In the genomic region with DNA sequence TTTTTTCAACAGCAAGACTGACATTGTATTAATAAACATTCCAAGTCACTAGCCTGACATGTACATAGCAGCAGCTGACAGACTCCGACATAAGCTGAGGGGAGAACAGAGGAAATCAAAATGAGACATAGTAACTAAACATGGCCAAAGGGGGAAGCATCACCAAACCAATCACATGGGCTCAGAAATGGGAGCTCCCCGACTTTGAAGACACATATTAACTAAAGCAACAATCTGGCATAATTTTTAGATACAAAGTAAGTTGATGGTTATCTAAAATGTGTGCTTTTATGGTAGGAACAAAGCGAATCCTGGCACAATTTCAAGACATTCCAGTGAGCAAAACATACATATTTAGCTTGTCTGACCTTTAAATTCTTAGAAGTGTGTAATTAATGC, we compare ENCODE assay signal across 15 cellular contexts.
DNase-seq lines count a peak whose midpoint lies in the region; ATAC-seq, FAIRE-seq and TF ChIP-seq lines count a peak whose summit lies in the region.
"Had no signal": no experiment of that assay in that cellular context is flagged by ENCODE, and none has a peak within 500 bp of the region (broad histone marks: within the 10 kb centered on the region; RNA-seq: fewer than 3 reads in every experiment).

No MANE protein-coding gene starts in this region.

- DNase-seq in astrocyte (ENCODE audit: low read depth) (peak; percentile 76), foreskin melanocyte (peak; percentile 37), NCI-H748 (lab: John Stamatoyannopoulos, UW; ENCODE audit: unreplicated experiment) (no peak), kidney glomerular epithelial cell (lab: John Stamatoyannopoulos, UW) (no peak)
- DNase-seq: effector CD8-positive, alpha-beta T cell; H7; NCI-H1436 treated with DMSO at 0.1 percent for 48 hours; NCI-H510A treated with DMSO at 0.1 percent for 48 hours; small intestine had no signal

- H3K4me1 Mint-ChIP-seq in astrocyte (ENCODE audit: low read depth, unreplicated experiment), result peaks cover 19% of the 10 kb centered on the region

- H3K9me3 ChIP-seq in astrocyte (ENCODE audit: insufficient read depth, low read depth, low read length) (no peaks in the 10 kb centered on the region), parathyroid adenoma (ENCODE audit: control insufficient read depth, low read length) (no peaks in the 10 kb centered on the region)
- H3K9me3 ChIP-seq: BLaER1 treated with 17β-estradiol and CSF1 and Interleukin-3, amounts not matched to agents 10 nM and 100 nM had no signal

- no peak overlapping the region for H3K27ac Mint-ChIP-seq in astrocyte (ENCODE audit: unreplicated experiment)
- H3K27ac Mint-ChIP-seq: activated naive CD8-positive, alpha-beta T cell had no signal

- no peak overlapping the region for H3K9ac ChIP-seq in astrocyte (ENCODE audit: low read length)
- no peak overlapping the region for H3K9ac ChIP-seq in parathyroid adenoma
- H3K9ac ChIP-seq: BLaER1 treated with 17β-estradiol and CSF1 and Interleukin-3, amounts not matched to agents 10 nM and 100 nM had no signal

- H3K9me3 Mint-ChIP-seq in astrocyte (ENCODE audit: unreplicated experiment), result no peaks in the 10 kb centered on the region

- peaks cover 31% of the 10 kb centered on the region for H3K4me1 ChIP-seq in ACC112 (ENCODE audit: control insufficient read depth, insufficient read depth, low read length, unreplicated experiment)
- peaks cover 30% of the 10 kb centered on the region for H3K4me1 ChIP-seq in astrocyte (ENCODE audit: insufficient read depth, low read length)
- H3K4me1 ChIP-seq in parathyroid adenoma, result peaks cover 11% of the 10 kb centered on the region
- H3K4me1 ChIP-seq: BLaER1 treated with 17β-estradiol and CSF1 and Interleukin-3, amounts not matched to agents 10 nM and 100 nM had no signal

- H3K4me3 ChIP-seq in ACC112 (ENCODE audit: low read depth, low read length) (peak overlapping the region; percentile 20; the same call in 1 of the 2 replicates), astrocyte (ENCODE audit: insufficient read depth, low read depth, low read length) (no peak overlapping the region), parathyroid adenoma (ENCODE audit: low read depth, low read length) (no peak overlapping the region)
- H3K4me3 ChIP-seq: BLaER1 treated with 17β-estradiol and CSF1 and Interleukin-3, amounts not matched to agents 10 nM and 100 nM had no signal

- FAIRE-seq in astrocyte (lab: Jason Lieb, UNC), result peak; percentile 39
- FAIRE-seq: small intestine had no signal

- TF ChIP-seq CTCF in astrocyte (IDR thresholded peaks at IDR 0.05; ENCODE audit: insufficient read depth, low read depth, low read length) (no peak), parathyroid adenoma (IDR thresholded peaks at IDR 0.05) (no peak)

- peaks cover 4% of the 10 kb centered on the region for H3K79me2 ChIP-seq in ACC112 (ENCODE audit: control insufficient read depth, insufficient read depth, low read length, unreplicated experiment)
- H3K79me2 ChIP-seq in astrocyte (ENCODE audit: insufficient read depth, low read length), result peaks cover 7% of the 10 kb centered on the region
- H3K79me2 ChIP-seq in parathyroid adenoma, result no peaks in the 10 kb centered on the region

- peak overlapping the region; percentile 56 for H3K4me2 ChIP-seq in astrocyte (ENCODE audit: low read length)
- H3K4me2 ChIP-seq in parathyroid adenoma (ENCODE audit: low read length), result peak overlapping the region; percentile 4
- H3K4me2 ChIP-seq: BLaER1 treated with 17β-estradiol and CSF1 and Interleukin-3, amounts not matched to agents 10 nM and 100 nM had no signal

- H3K27ac ChIP-seq in ACC112 (ENCODE audit: low read depth, low read length) (no peak overlapping the region), astrocyte (ENCODE audit: low read depth, low read length) (peak overlapping the region; percentile 12), parathyroid adenoma (no peak overlapping the region)
- H3K27ac ChIP-seq: BLaER1 treated with 17β-estradiol and CSF1 and Interleukin-3, amounts not matched to agents 10 nM and 100 nM had no signal

- H3K27me3 ChIP-seq in ACC112 (ENCODE audit: insufficient read depth, low read length), result no peaks in the 10 kb centered on the region
- H3K27me3 ChIP-seq in astrocyte (ENCODE audit: insufficient read depth, low read length), result no peaks in the 10 kb centered on the region
- no peaks in the 10 kb centered on the region for H3K27me3 ChIP-seq in parathyroid adenoma (ENCODE audit: control insufficient read depth, insufficient read depth, low read length)
- H3K27me3 ChIP-seq: BLaER1 treated with 17β-estradiol and CSF1 and Interleukin-3, amounts not matched to agents 10 nM and 100 nM had no signal

- H3K4me3 Mint-ChIP-seq in astrocyte (ENCODE audit: unreplicated experiment), result no peak overlapping the region
- H3K4me3 Mint-ChIP-seq: activated naive CD8-positive, alpha-beta T cell had no signal

- ATAC-seq in HG02973 (IDR thresholded peaks at IDR 0.05; ENCODE audit: unreplicated experiment) (no peak), GM19455 (IDR thresholded peaks at IDR 0.05; ENCODE audit: unreplicated experiment) (no peak)

- peaks cover 5% of the 10 kb centered on the region for H4K20me1 ChIP-seq in astrocyte (ENCODE audit: insufficient read depth, low read length)

- H3K36me3 Mint-ChIP-seq in astrocyte (ENCODE audit: low read depth, unreplicated experiment), result peaks cover 3% of the 10 kb centered on the region

- H3K36me3 ChIP-seq in ACC112 (ENCODE audit: insufficient read depth, low read length), result no peaks in the 10 kb centered on the region
- no peaks in the 10 kb centered on the region for H3K36me3 ChIP-seq in astrocyte (ENCODE audit: insufficient read depth, low read length)
- no peaks in the 10 kb centered on the region for H3K36me3 ChIP-seq in parathyroid adenoma (ENCODE audit: control insufficient read depth, insufficient read depth, low read length)

- H2AFZ ChIP-seq in ACC112 (ENCODE audit: low read length, unreplicated experiment) (no peak overlapping the region), astrocyte (ENCODE audit: low read depth, low read length) (no peak overlapping the region), parathyroid adenoma (no peak overlapping the region)

- H3K27me3 Mint-ChIP-seq in astrocyte (ENCODE audit: low read depth, unreplicated experiment), result no peaks in the 10 kb centered on the region
- H3K27me3 Mint-ChIP-seq: activated naive CD8-positive, alpha-beta T cell had no signal

Comparison
In these comparisons a context has a peak if more than half of its experiments do, and no peak if none do; other contexts are left out.
1. DNase-seq: peak in astrocyte (single experiment) and foreskin melanocyte (single experiment); none in NCI-H748 (single experiment) and kidney glomerular epithelial cell (single experiment).